26 cellular contexts compared by ENCODE assay signal in genomic region chr3:30044515-30044914, GRCh38.
A peak's percentile ranks its signal among the peaks of the same experiment; 100 is the strongest.
DNase-seq lines count a peak whose midpoint lies in the region; ATAC-seq and TF ChIP-seq lines count a peak whose summit lies in the region.
"Had no signal": no experiment of that assay in that cellular context is flagged by ENCODE, and none has a peak within 500 bp of the region (broad histone marks: within the 10 kb centered on the region; RNA-seq: fewer than 3 reads in every experiment).

No MANE protein-coding gene starts in this region.

- CTCF ChIA-PET in HCT116 (lab: Charles Lee), result no interaction called here

- H3K4me3 ChIP-seq in BLaER1 (no peak overlapping the region), HCT116 (replicated peaks in 1 of 2; ENCODE audit: low read depth in 1 of 2, low read length in 2 of 2) (no peak overlapping the region)
- H3K4me3 ChIP-seq: GM12878, MG63, PC-9 had no signal

- H3K27ac ChIP-seq in BLaER1 (no peak overlapping the region), HCT116 (ENCODE audit: low read depth, low read length) (no peak overlapping the region)
- H3K27ac ChIP-seq: PC-9, RWPE1 had no signal

- POLR2A ChIA-PET in HCT116 (lab: Charles Lee), result no interaction called here

- RAD21 ChIA-PET in HCT116 (lab: Charles Lee; ENCODE audit: low non-redundant PET in 1 of 2, low total read pairs in 2 of 2, uncharacterized antibody in 2 of 2, unreplicated experiment in 2 of 2), result no interaction called here

- DNase-seq in HCT116 (ENCODE audit: low read depth, low spot score) (no peak), dermis blood vessel endothelial cell (peak; percentile 20), GM20000 (ENCODE audit: low spot score) (no peak), T1000 (lab: John Stamatoyannopoulos, UW) (no peak), 8988T (no peak)
- DNase-seq: C1 segment of cervical spinal cord; CD4-positive, alpha-beta memory T cell; COR-L47; DMS 273 treated with DMSO at 0.1 percent for 48 hours; DMS79; EL; GDM1; KBM-7; MG63; NCI-H1105 treated with DMSO at 0.1 percent for 48 hours; NCI-H146; NCI-H1930; NCI-H2107; NCI-H526 treated with DMSO at 0.1 percent for 48 hours; PC-9; SHP77; T-helper 17 cell had no signal

- H3K9ac ChIP-seq in BLaER1 (no peak overlapping the region), HCT116 (ENCODE audit: low read length) (no peak overlapping the region)

- H3K4me2 ChIP-seq in BLaER1 (peak overlapping the region; percentile 42), HCT116 (ENCODE audit: low read length) (no peak overlapping the region)
- H3K4me2 ChIP-seq: PC-9 had no signal

- no peak for TF ChIP-seq POLR2A in HCT116 (IDR thresholded peaks at IDR 0.05; ENCODE audit: borderline replicate concordance, extremely low read depth, insufficient read depth, insufficient read length)

- H3K27me3 ChIP-seq in BLaER1 (no peaks in the 10 kb centered on the region), HCT116 (ENCODE audit: insufficient read depth, low read length) (no peaks in the 10 kb centered on the region)
- H3K27me3 ChIP-seq: MG63 had no signal

- peaks cover under 1% of the 10 kb centered on the region; the same call in 1 of the 2 replicates for H3K9me3 ChIP-seq in BLaER1
- H3K9me3 ChIP-seq in HCT116 (ENCODE audit: control insufficient read depth in 1 of 2, insufficient read depth in 1 of 2, low read depth in 1 of 2, low read length in 2 of 2), result no peaks in the 10 kb centered on the region
- H3K9me3 ChIP-seq: MG63 had no signal

- H3K79me2 ChIP-seq in HCT116 (ENCODE audit: insufficient read depth, low read length), result no peaks in the 10 kb centered on the region

- no peak for TF ChIP-seq RAD21 in HCT116 (IDR thresholded peaks at IDR 0.05; ENCODE audit: low read depth)

- TF ChIP-seq CTCF in HCT116 (IDR thresholded peaks at IDR 0.05 in 2 of 3, conservative IDR thresholded peaks at IDR 0.05 in 1 of 3; ENCODE audit: borderline replicate concordance in 1 of 3, insufficient read depth in 1 of 3, low read depth in 2 of 3, low read length in 2 of 3) (no peak), GM20000 (IDR thresholded peaks at IDR 0.05; ENCODE audit: extremely low read depth, missing control alignments) (no peak)

- H3K4me1 ChIP-seq in BLaER1 (peaks cover 25% of the 10 kb centered on the region), HCT116 (ENCODE audit: control insufficient read depth in 1 of 2, insufficient read depth in 2 of 2, low read length in 2 of 2) (no peaks in the 10 kb centered on the region)

- ATAC-seq in HCT116 (no peak), HG03469 (IDR thresholded peaks at IDR 0.05; ENCODE audit: unreplicated experiment) (no peak)
- ATAC-seq: GM12878, T-helper 17 cell had no signal

- BruUV-seq in HCT116 (replicated peaks; lab: Mats Ljungman, UMichigan), result no TSS peak

- intact Hi-C loops in HCT116 (cut with micrococcal nuclease), result loop anchor here (10.0 kb wide), 1 partner anchor 580 kb away; no protein-coding TSS in a partner anchor

- H3K36me3 ChIP-seq in BLaER1, result no peaks in the 10 kb centered on the region
- no peaks in the 10 kb centered on the region for H3K36me3 ChIP-seq in HCT116 (ENCODE audit: control insufficient read depth in 1 of 2, insufficient read depth in 2 of 2, low read length in 2 of 2)
- H3K36me3 ChIP-seq: MG63 had no signal

- H3K9me2 ChIP-seq in HCT116 (ENCODE audit: insufficient read depth), result no peaks in the 10 kb centered on the region

- H2AFZ ChIP-seq in HCT116 (ENCODE audit: low read depth, low read length, poor library complexity, severe bottlenecking), result peak overlapping the region; percentile 26
- H2AFZ ChIP-seq: PC-9 had no signal

- H4K20me1 ChIP-seq in BLaER1 (no peaks in the 10 kb centered on the region), HCT116 (ENCODE audit: insufficient read depth) (no peaks in the 10 kb centered on the region)

TF ChIP-seq in HCT116, 20 proteins besides CTCF, POLR2A, EP300 and RAD21:
- TF ChIP-seq EGR1 (IDR thresholded peaks at IDR 0.05; ENCODE audit: low read depth) (no peak), ELF1 (IDR thresholded peaks at IDR 0.05; ENCODE audit: borderline replicate concordance, low read depth) (no peak), EZH2 (IDR thresholded peaks at IDR 0.05) (no peak), ZFX (IDR thresholded peaks at IDR 0.05) (no peak), TCF7L2 (IDR thresholded peaks at IDR 0.05; ENCODE audit: borderline replicate concordance, extremely low read depth, insufficient read depth, insufficient read length) (no peak), CEBPB (IDR thresholded peaks at IDR 0.05; ENCODE audit: low read depth) (no peak), REST (IDR thresholded peaks at IDR 0.05; ENCODE audit: low read depth) (no peak), YY1 (IDR thresholded peaks at IDR 0.05; ENCODE audit: extremely low read depth, insufficient replicate concordance, low read depth, low read length) (no peak), SIN3A (IDR thresholded peaks at IDR 0.05; ENCODE audit: low read depth) (no peak), CBX3 (IDR thresholded peaks at IDR 0.05; ENCODE audit: low read depth) (no peak)
- TF ChIP-seq, protein P1, sequence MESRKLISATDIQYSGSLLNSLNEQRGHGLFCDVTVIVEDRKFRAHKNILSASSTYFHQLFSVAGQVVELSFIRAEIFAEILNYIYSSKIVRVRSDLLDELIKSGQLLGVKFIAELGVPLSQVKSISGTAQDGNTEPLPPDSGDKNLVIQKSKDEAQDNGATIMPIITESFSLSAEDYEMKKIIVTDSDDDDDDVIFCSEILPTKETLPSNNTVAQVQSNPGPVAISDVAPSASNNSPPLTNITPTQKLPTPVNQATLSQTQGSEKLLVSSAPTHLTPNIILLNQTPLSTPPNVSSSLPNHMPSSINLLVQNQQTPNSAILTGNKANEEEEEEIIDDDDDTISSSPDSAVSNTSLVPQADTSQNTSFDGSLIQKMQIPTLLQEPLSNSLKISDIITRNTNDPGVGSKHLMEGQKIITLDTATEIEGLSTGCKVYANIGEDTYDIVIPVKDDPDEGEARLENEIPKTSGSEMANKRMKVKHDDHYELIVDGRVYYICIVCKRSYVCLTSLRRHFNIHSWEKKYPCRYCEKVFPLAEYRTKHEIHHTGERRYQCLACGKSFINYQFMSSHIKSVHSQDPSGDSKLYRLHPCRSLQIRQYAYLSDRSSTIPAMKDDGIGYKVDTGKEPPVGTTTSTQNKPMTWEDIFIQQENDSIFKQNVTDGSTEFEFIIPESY (IDR thresholded peaks at IDR 0.05; ENCODE audit: extremely low read depth, insufficient replicate concordance, low read length), result no peak
TF ChIP-seq in HCT116: peak in this region for 0.
